Comparison of ENCODE assay signal across 28 cellular contexts in genomic region chr12:6888360-6888759, GRCh38. TPM values are rescaled to one million over a fixed set of nuclear protein-coding genes. Genes with fewer than 3 reads are reported as not detected.
DNase-seq lines count a peak whose midpoint lies in the region; ATAC-seq, FAIRE-seq and TF ChIP-seq lines count a peak whose summit lies in the region.
"Had no signal": no experiment of that assay in that cellular context is flagged by ENCODE, and none has a peak within 500 bp of the region (broad histone marks: within the 10 kb centered on the region; RNA-seq: fewer than 3 reads in every experiment).

No MANE protein-coding gene starts in this region.

- H3K4me3 ChIP-seq in HepG2 (replicated peaks in 1 of 3; ENCODE audit: insufficient read depth in 1 of 3, low read depth in 2 of 3, low read length in 3 of 3) (no peak overlapping the region), right lobe of liver (no peak overlapping the region), iPS-20b (ENCODE audit: low read length) (no peak overlapping the region), mesenchymal stem cell (ENCODE audit: insufficient read depth in 1 of 2, low read depth in 1 of 2, low read length in 2 of 2) (no peak overlapping the region)
- H3K4me3 ChIP-seq: esophagus muscularis mucosa had no signal

- H3K27me3 Mint-ChIP-seq in WTC11 (ENCODE audit: low read depth) = no peaks in the 10 kb centered on the region
- H3K27me3 Mint-ChIP-seq: activated naive CD8-positive, alpha-beta T cell treated with anti-CD3 and anti-CD28 coated beads, Interleukin-2, amount 50 U/mL, for 24 hours; effector memory CD8-positive, alpha-beta T cell; naive thymus-derived CD4-positive, alpha-beta T cell; stimulated activated memory B cell treated with anti-CD40 and anti-IgM and Interleukin-4, amounts not matched to agents 10 μg/mL and 1 μg/mL and 100 μg/mL, for 72 hours had no signal

- CTCF ChIA-PET in HepG2 (lab: Yijun Ruan, JAX; ENCODE audit: low intra/inter-chr PET ratio, low total read pairs) = no interaction called here
- CTCF ChIA-PET in WTC11 (lab: Charles Lee) = interaction anchor here (2.2 kb wide), 1 partner anchor 16 kb away, joined by 15 read pairs; the partner anchor contains the start of gene SPSB2

- in situ Hi-C loops in HepG2 (cut with HindIII; ENCODE audit: extremely low pct_ligation_motif_present, low pct_unique_long_range_greater_than_20kb) = no loop called here

- POLR2A ChIA-PET in HepG2 (lab: Yijun Ruan, JAX) (interaction anchor here (1.8 to 3.0 kb wide), 2 partner anchors 16 to 55 kb away, joined by 4 to 25 read pairs; partner anchors contain the start of genes C12orf57, RNU7-1 and SPSB2), WTC11 (lab: Charles Lee) (no interaction called here)

- peak overlapping the region; percentile 61 for H3K27ac Mint-ChIP-seq in WTC11
- H3K27ac Mint-ChIP-seq: activated naive CD8-positive, alpha-beta T cell treated with anti-CD3 and anti-CD28 coated beads, Interleukin-2, amount 50 U/mL, for 24 hours; effector memory CD8-positive, alpha-beta T cell; stimulated activated memory B cell treated with anti-CD40 and anti-IgM and Interleukin-4, amounts not matched to agents 10 μg/mL and 1 μg/mL and 100 μg/mL, for 72 hours had no signal

- no peak overlapping the region for H3K14ac ChIP-seq in mesenchymal stem cell (ENCODE audit: low read length in 2 of 2)

- H2BK15ac ChIP-seq in mesenchymal stem cell (ENCODE audit: low read depth, poor library complexity, severe bottlenecking) = no peak overlapping the region

- no peak overlapping the region for H2BK12ac ChIP-seq in mesenchymal stem cell (ENCODE audit: low read length in 2 of 2)

- no peak overlapping the region for H2BK120ac ChIP-seq in mesenchymal stem cell (ENCODE audit: low read depth, low read length)

- intact Hi-C loops in HepG2 (cut with micrococcal nuclease; ENCODE audit: unreplicated experiment) = no loop called here
- intact Hi-C loops in right lobe of liver (cut with DNase I) = no loop called here

- no peak for TF ChIP-seq RAD21 in HepG2 (CRISPR knock-in tag; IDR thresholded peaks at IDR 0.05)

- H3K36me3 ChIP-seq in HepG2 (replicated peaks in 1 of 2; ENCODE audit: control insufficient read depth in 1 of 2, insufficient read depth in 2 of 2, low read length in 2 of 2) (peaks cover 0 to 1% of the 10 kb centered on the region in 2 experiments; a peak in 2 of 5 replicates), right lobe of liver (peaks cover 0 to 8% (median 0%) of the 10 kb centered on the region in 4 donors), iPS-20b (ENCODE audit: insufficient read depth, low read depth, low read length) (peaks cover 16% of the 10 kb centered on the region), mesenchymal stem cell (ENCODE audit: control insufficient read depth in 1 of 2, insufficient read depth in 2 of 2, low read depth in 1 of 2, low read length in 2 of 2) (peaks cover 15 to 24% of the 10 kb centered on the region in 2 experiments)

- TF ChIP-seq EP300 in HepG2 (IDR thresholded peaks at IDR 0.05; ENCODE audit: low read depth in 2 of 2, low read length in 2 of 2) (no peak), HepG2 (CRISPR knock-in tag; IDR thresholded peaks at IDR 0.05; ENCODE audit: borderline replicate concordance) (no peak)

- H3K4ac ChIP-seq in mesenchymal stem cell (ENCODE audit: low read depth in 1 of 2, low read length in 2 of 2) = no peak overlapping the region

- no peak for TF ChIP-seq CTCF in HepG2 (CRISPR knock-in tag; IDR thresholded peaks at IDR 0.05)
- no peak for TF ChIP-seq CTCF in right lobe of liver (IDR thresholded peaks at IDR 0.05)
- TF ChIP-seq CTCF in WTC11 (IDR thresholded peaks at IDR 0.05) = no peak

- no peaks in the 10 kb centered on the region; a peak in 1 of 5 replicates for H3K27me3 ChIP-seq in HepG2 (ENCODE audit: control insufficient read depth in 1 of 2, insufficient read depth in 2 of 2, low read length in 2 of 2)
- H3K27me3 ChIP-seq in right lobe of liver = no peaks in the 10 kb centered on the region
- no peaks in the 10 kb centered on the region for H3K27me3 ChIP-seq in iPS-20b (ENCODE audit: insufficient read depth, low read length)
- H3K27me3 ChIP-seq in mesenchymal stem cell (ENCODE audit: control insufficient read depth in 1 of 2, insufficient read depth in 1 of 2, low read length in 2 of 2) = no peaks in the 10 kb centered on the region
- H3K27me3 ChIP-seq: esophagus muscularis mucosa had no signal

- H3K79me2 ChIP-seq in HepG2 (ENCODE audit: insufficient read depth, low read length) = no peaks in the 10 kb centered on the region

- H3K4me1 Mint-ChIP-seq in WTC11 = peaks cover 48% of the 10 kb centered on the region

- BruUV-seq in HepG2 (replicated peaks; lab: Mats Ljungman, UMichigan) = no TSS peak

- H3K27ac ChIP-seq in HepG2 (ENCODE audit: extremely low read length, insufficient read depth, low read length) (peak overlapping the region; percentile 19), right lobe of liver (no peak overlapping the region), iPS-20b (ENCODE audit: low read length) (peak overlapping the region; percentile 8), mesenchymal stem cell (ENCODE audit: low read length, poor library complexity, severe bottlenecking) (no peak overlapping the region)
- H3K27ac ChIP-seq: esophagus muscularis mucosa, KMS-11 had no signal

- H4K8ac ChIP-seq in mesenchymal stem cell (ENCODE audit: low read length) = no peak overlapping the region

- ATAC-seq in HepG2 (no peak), right lobe of liver (no peak), WTC11 (no peak), HG03457 (IDR thresholded peaks at IDR 0.05; ENCODE audit: unreplicated experiment) (no peak), HG03442 (IDR thresholded peaks at IDR 0.05; ENCODE audit: unreplicated experiment) (no peak)
- ATAC-seq: activated naive CD8-positive, alpha-beta T cell treated with anti-CD3 and anti-CD28 coated beads, Interleukin-2, amount 50 U/mL, for 24 hours; effector memory CD8-positive, alpha-beta T cell; naive thymus-derived CD4-positive, alpha-beta T cell; stimulated activated memory B cell treated with anti-CD40 and anti-IgM and Interleukin-4, amounts not matched to agents 10 μg/mL and 1 μg/mL and 100 μg/mL, for 72 hours had no signal

- H3K23ac ChIP-seq in mesenchymal stem cell (ENCODE audit: low read length in 2 of 2) = no peak overlapping the region

- H3K9me3 ChIP-seq in HepG2 (ENCODE audit: low read length) (no peaks in the 10 kb centered on the region), right lobe of liver (no peaks in the 10 kb centered on the region), iPS-20b (ENCODE audit: insufficient read depth, low read depth, low read length) (no peaks in the 10 kb centered on the region), mesenchymal stem cell (ENCODE audit: control insufficient read depth, low read length) (no peaks in the 10 kb centered on the region)
- H3K9me3 ChIP-seq: esophagus muscularis mucosa had no signal

- no peak for DNase-seq in HepG2 (ENCODE audit: low spot score)
- DNase-seq in right lobe of liver = no peak
- no peak for DNase-seq in WTC11 (ENCODE audit: low spot score)
- no peak for DNase-seq in mesenchymal stem cell
- DNase-seq in COLO829 (ENCODE audit: low spot score) = no peak
- DNase-seq: activated CD4-positive, alpha-beta T cell treated with anti-CD3 and anti-CD28 coated beads, Interleukin-2, amount 50 U/mL, for 1 hour; activated naive CD4-positive, alpha-beta T cell; activated naive CD8-positive, alpha-beta T cell treated with anti-CD3 and anti-CD28 coated beads, Interleukin-2, amount 50 U/mL, for 24 hours; central memory CD4-positive, alpha-beta T cell; cortex of kidney; DMS79 treated with DMSO at 0.1 percent for 48 hours; effector memory CD8-positive, alpha-beta T cell; foreskin fibroblast; GDM1; head of caudate nucleus; MM.1S; naive thymus-derived CD4-positive, alpha-beta T cell; NCI-H1105 treated with DMSO at 0.1 percent for 48 hours; NCI-H187 treated with DMSO at 0.1 percent for 48 hours; NCI-H510A treated with DMSO at 0.1 percent for 48 hours; substantia nigra had no signal

- no peak overlapping the region for H3K18ac ChIP-seq in mesenchymal stem cell (ENCODE audit: low read depth in 1 of 2, low read length in 2 of 2)

- TF ChIP-seq POLR2A in HepG2 (IDR thresholded peaks at IDR 0.05; ENCODE audit: insufficient read depth in 1 of 2, low read depth in 2 of 2, low read length in 2 of 2) = no peak
- no peak for TF ChIP-seq POLR2A in right lobe of liver (IDR thresholded peaks at IDR 0.05)

- H3K79me1 ChIP-seq in mesenchymal stem cell (replicated peaks; ENCODE audit: low read length, poor library complexity, severe bottlenecking) = peaks cover 6% of the 10 kb centered on the region

- H3K9me3 Mint-ChIP-seq in WTC11 = no peaks in the 10 kb centered on the region
- H3K9me3 Mint-ChIP-seq: activated naive CD8-positive, alpha-beta T cell treated with anti-CD3 and anti-CD28 coated beads, Interleukin-2, amount 50 U/mL, for 24 hours; effector memory CD8-positive, alpha-beta T cell; naive thymus-derived CD4-positive, alpha-beta T cell; stimulated activated memory B cell treated with anti-CD40 and anti-IgM and Interleukin-4, amounts not matched to agents 10 μg/mL and 1 μg/mL and 100 μg/mL, for 72 hours had no signal

- FAIRE-seq in HepG2 (lab: Jason Lieb, UNC) = no peak
- FAIRE-seq: astrocyte had no signal

- no peak overlapping the region for H2AK5ac ChIP-seq in mesenchymal stem cell (ENCODE audit: low read length, severe bottlenecking)

- H2BK5ac ChIP-seq in mesenchymal stem cell (ENCODE audit: low read depth, low read length, poor library complexity, severe bottlenecking) = no peak overlapping the region

- peaks cover 54% of the 10 kb centered on the region for H3K4me1 ChIP-seq in HepG2 (ENCODE audit: insufficient read depth, low read length)
- peaks cover 0 to 27% (median 2%) of the 10 kb centered on the region in 4 donors for H3K4me1 ChIP-seq in right lobe of liver
- H3K4me1 ChIP-seq in iPS-20b (ENCODE audit: insufficient read depth, low read length) = peaks cover 20% of the 10 kb centered on the region
- peaks cover 12% of the 10 kb centered on the region for H3K4me1 ChIP-seq in mesenchymal stem cell (ENCODE audit: control insufficient read depth, insufficient read depth, low read depth, low read length)

- H3K4me2 ChIP-seq in HepG2 (ENCODE audit: low read depth, low read length) = no peak overlapping the region
- no peak overlapping the region for H3K4me2 ChIP-seq in mesenchymal stem cell (ENCODE audit: low read length, poor library complexity, severe bottlenecking)
- H3K4me2 ChIP-seq: KMS-11 had no signal

- H2AFZ ChIP-seq in HepG2 (ENCODE audit: low read length) (no peak overlapping the region), mesenchymal stem cell (ENCODE audit: low read depth, low read length) (no peak overlapping the region)

- H3K36me3 Mint-ChIP-seq in WTC11 = peaks cover 7% of the 10 kb centered on the region; the same call in 1 of the 2 replicates
- H3K36me3 Mint-ChIP-seq: stimulated activated memory B cell treated with anti-CD40 and anti-IgM and Interleukin-4, amounts not matched to agents 10 μg/mL and 1 μg/mL and 100 μg/mL, for 72 hours had no signal

- no peaks in the 10 kb centered on the region for H4K20me1 ChIP-seq in HepG2 (ENCODE audit: insufficient read depth, low read length)

- no peak overlapping the region for H4K91ac ChIP-seq in mesenchymal stem cell (ENCODE audit: low read length)

- H3K9ac ChIP-seq in HepG2 (ENCODE audit: insufficient read depth, low read depth, low read length) (no peak overlapping the region), iPS-20b (ENCODE audit: low read depth, low read length) (no peak overlapping the region), mesenchymal stem cell (ENCODE audit: low read length) (no peak overlapping the region)
- H3K9ac ChIP-seq: KMS-11 had no signal

- H3K4me3 Mint-ChIP-seq in WTC11 = no peak overlapping the region
- H3K4me3 Mint-ChIP-seq: activated naive CD8-positive, alpha-beta T cell treated with anti-CD3 and anti-CD28 coated beads, Interleukin-2, amount 50 U/mL, for 24 hours; effector memory CD8-positive, alpha-beta T cell; naive thymus-derived CD4-positive, alpha-beta T cell; stimulated activated memory B cell treated with anti-CD40 and anti-IgM and Interleukin-4, amounts not matched to agents 10 μg/mL and 1 μg/mL and 100 μg/mL, for 72 hours had no signal

- 90% methylated on average over 2 of the region's 2 CpGs for WGBS in HepG2 (ENCODE audit: low lambda C conversion rate)
- WGBS in right lobe of liver (ENCODE audit: insufficient coverage, low coverage, low lambda C conversion rate, missing lambda C conversion rate) = 86% methylated on average over 1 of the region's 2 CpGs
- WGBS in mesenchymal stem cell = 91% methylated on average over 2 of the region's 2 CpGs

RNA-seq across cellular contexts. Expression of gene SPSB2, which starts 15.3 kb away (rescaled TPM):
- total RNA-seq in HepG2 (2016; rRNA removed; fragmentation: Illumina TruSeq; extraction: Trizol) (4.0 and 6.2 TPM in 2 replicates), right lobe of liver (1 to 10 TPM; 1.7 to 5.3 (median 3.6) TPM), WTC11 (2021) (21.2 to 25.5 TPM (median 22.7 TPM) in 3 replicates)
- total RNA-seq in HepG2 (2016; cell fraction: cytosol; rRNA removed; fragmentation: Illumina TruSeq; extraction: Trizol; ENCODE audit: low read depth) = 2.5 and 2.9 TPM in 2 replicates
- 4.0 and 5.3 TPM in 2 replicates for total RNA-seq in HepG2 (2016; cell fraction: insoluble cytoplasmic fraction; rRNA removed; fragmentation: Illumina TruSeq; extraction: Trizol)
- total RNA-seq in HepG2 (2016; cell fraction: membrane; rRNA removed; fragmentation: Illumina TruSeq; extraction: Trizol) = 3.2 and 4.9 TPM in 2 replicates
- total RNA-seq in HepG2 (2016; cell fraction: nucleus; rRNA removed; fragmentation: Illumina TruSeq; extraction: Trizol) = 4.0 and 4.3 TPM in 2 replicates
- 1.9 and 2.0 TPM in 2 replicates for polyA plus RNA-seq in HepG2 (2011; rRNA removed)
- polyA plus RNA-seq in HepG2 (2011; cell fraction: cytosol; rRNA removed) = 1.8 and 2.4 TPM in 2 replicates
- 2.1 and 2.8 TPM in 2 replicates for polyA plus RNA-seq in HepG2 (2011; cell fraction: nucleus; rRNA removed)
- polyA plus RNA-seq in HepG2 (2012) = 1.7 and 2.0 TPM in 2 replicates
- 2.0 and 2.2 TPM in 2 replicates for polyA plus RNA-seq in HepG2 (2016; cell fraction: cytosol; fragmentation: Illumina TruSeq; extraction: Trizol; ENCODE audit: low read depth)
- 4.2 and 5.3 TPM in 2 replicates for polyA plus RNA-seq in HepG2 (2016; cell fraction: insoluble cytoplasmic fraction; fragmentation: Illumina TruSeq; extraction: Trizol; ENCODE audit: low read depth)
- polyA plus RNA-seq in HepG2 (2016; cell fraction: membrane; fragmentation: Illumina TruSeq; extraction: Trizol; ENCODE audit: low read depth) = 2.5 and 2.9 TPM in 2 replicates
- polyA plus RNA-seq in HepG2 (2016; cell fraction: nucleus; fragmentation: Illumina TruSeq; extraction: Trizol; ENCODE audit: insufficient read depth, low read depth) = 7.1 and 7.6 TPM in 2 replicates
- 2.3 and 4.3 TPM in 2 replicates for polyA minus RNA-seq in HepG2 (2011; rRNA and poly(A)+ RNA removed; ENCODE audit: low replicate concordance)
- 0.97 TPM in 1 of 2 replicates, not detected in the other for polyA minus RNA-seq in HepG2 (2011; cell fraction: cytosol; rRNA and poly(A)+ RNA removed)
- 1.7 and 4.4 TPM in 2 replicates for polyA minus RNA-seq in HepG2 (2011; cell fraction: nucleus; rRNA and poly(A)+ RNA removed)
- 6.3 TPM for polyA plus RNA-seq in mesenchymal stem cell (2013, experiment 1 of 2)
- polyA plus RNA-seq in mesenchymal stem cell (2013, experiment 2 of 2) = 6.7 TPM

RNA-seq across cellular contexts. Expression of gene LRRC23, which starts 16.3 kb away (rescaled TPM):
- total RNA-seq in HepG2 (2016; rRNA removed; fragmentation: Illumina TruSeq; extraction: Trizol) (6.0 and 6.7 TPM in 2 replicates), right lobe of liver (1 to 10 TPM in 5 of 6 experiments, under 1 TPM in 1; 0.93 to 4.3 (median 2.6) TPM), WTC11 (2021) (3.1 to 5.3 TPM (median 4.9 TPM) in 3 replicates)
- total RNA-seq in HepG2 (2016; cell fraction: cytosol; rRNA removed; fragmentation: Illumina TruSeq; extraction: Trizol; ENCODE audit: low read depth) = 2.5 and 3.3 TPM in 2 replicates
- 5.1 and 7.7 TPM in 2 replicates for total RNA-seq in HepG2 (2016; cell fraction: insoluble cytoplasmic fraction; rRNA removed; fragmentation: Illumina TruSeq; extraction: Trizol)
- 5.0 and 6.0 TPM in 2 replicates for total RNA-seq in HepG2 (2016; cell fraction: membrane; rRNA removed; fragmentation: Illumina TruSeq; extraction: Trizol)
- total RNA-seq in HepG2 (2016; cell fraction: nucleus; rRNA removed; fragmentation: Illumina TruSeq; extraction: Trizol) = 4.0 and 5.4 TPM in 2 replicates
- 6.2 and 7.8 TPM in 2 replicates for polyA plus RNA-seq in HepG2 (2011; rRNA removed)
- 5.2 TPM in 2 replicates for polyA plus RNA-seq in HepG2 (2011; cell fraction: cytosol; rRNA removed)
- 14.3 and 20.8 TPM in 2 replicates for polyA plus RNA-seq in HepG2 (2011; cell fraction: nucleus; rRNA removed)
- 5.3 and 6.9 TPM in 2 replicates for polyA plus RNA-seq in HepG2 (2012)
- 3.0 and 3.1 TPM in 2 replicates for polyA plus RNA-seq in HepG2 (2016; cell fraction: cytosol; fragmentation: Illumina TruSeq; extraction: Trizol; ENCODE audit: low read depth)
- 6.4 and 8.2 TPM in 2 replicates for polyA plus RNA-seq in HepG2 (2016; cell fraction: insoluble cytoplasmic fraction; fragmentation: Illumina TruSeq; extraction: Trizol; ENCODE audit: low read depth)
- 5.2 TPM in 2 replicates for polyA plus RNA-seq in HepG2 (2016; cell fraction: membrane; fragmentation: Illumina TruSeq; extraction: Trizol; ENCODE audit: low read depth)
- 7.8 and 11.0 TPM in 2 replicates for polyA plus RNA-seq in HepG2 (2016; cell fraction: nucleus; fragmentation: Illumina TruSeq; extraction: Trizol; ENCODE audit: insufficient read depth, low read depth)
- 5.6 and 8.7 TPM in 2 replicates for polyA minus RNA-seq in HepG2 (2011; rRNA and poly(A)+ RNA removed; ENCODE audit: low replicate concordance)
- polyA minus RNA-seq in HepG2 (2011; cell fraction: cytosol; rRNA and poly(A)+ RNA removed) = 1.3 and 2.2 TPM in 2 replicates
- 9.1 and 14.9 TPM in 2 replicates for polyA minus RNA-seq in HepG2 (2011; cell fraction: nucleus; rRNA and poly(A)+ RNA removed)
- 6.1 TPM for polyA plus RNA-seq in mesenchymal stem cell (2013, experiment 1 of 2)
- 6.3 TPM for polyA plus RNA-seq in mesenchymal stem cell (2013, experiment 2 of 2)

RNA-seq across cellular contexts. Expression of gene TPI1, which starts 21.0 kb away (rescaled TPM):
- total RNA-seq in HepG2 (2016; rRNA removed; fragmentation: Illumina TruSeq; extraction: Trizol) (945 and 1,237 TPM in 2 replicates), right lobe of liver (100 to 1,000 TPM; 265 to 400 (median 331) TPM), WTC11 (2021) (1,045 to 1,242 TPM (median 1,195 TPM) in 3 replicates)
- total RNA-seq in HepG2 (2016; cell fraction: cytosol; rRNA removed; fragmentation: Illumina TruSeq; extraction: Trizol; ENCODE audit: low read depth) = 140 and 155 TPM in 2 replicates
- total RNA-seq in HepG2 (2016; cell fraction: insoluble cytoplasmic fraction; rRNA removed; fragmentation: Illumina TruSeq; extraction: Trizol) = 973 and 1,308 TPM in 2 replicates
- total RNA-seq in HepG2 (2016; cell fraction: membrane; rRNA removed; fragmentation: Illumina TruSeq; extraction: Trizol) = 225 and 227 TPM in 2 replicates
- 304 and 321 TPM in 2 replicates for total RNA-seq in HepG2 (2016; cell fraction: nucleus; rRNA removed; fragmentation: Illumina TruSeq; extraction: Trizol)
- polyA plus RNA-seq in HepG2 (2011; rRNA removed) = 2,303 and 2,535 TPM in 2 replicates
- polyA plus RNA-seq in HepG2 (2011; cell fraction: cytosol; rRNA removed) = 2,411 and 2,863 TPM in 2 replicates
- polyA plus RNA-seq in HepG2 (2011; cell fraction: nucleus; rRNA removed) = 791 and 898 TPM in 2 replicates
- polyA plus RNA-seq in HepG2 (2012) = 761 and 831 TPM in 2 replicates
- 144 and 145 TPM in 2 replicates for polyA plus RNA-seq in HepG2 (2016; cell fraction: cytosol; fragmentation: Illumina TruSeq; extraction: Trizol; ENCODE audit: low read depth)
- 1,111 and 1,213 TPM in 2 replicates for polyA plus RNA-seq in HepG2 (2016; cell fraction: insoluble cytoplasmic fraction; fragmentation: Illumina TruSeq; extraction: Trizol; ENCODE audit: low read depth)
- 192 and 205 TPM in 2 replicates for polyA plus RNA-seq in HepG2 (2016; cell fraction: membrane; fragmentation: Illumina TruSeq; extraction: Trizol; ENCODE audit: low read depth)
- polyA plus RNA-seq in HepG2 (2016; cell fraction: nucleus; fragmentation: Illumina TruSeq; extraction: Trizol; ENCODE audit: insufficient read depth, low read depth) = 439 and 458 TPM in 2 replicates
- polyA minus RNA-seq in HepG2 (2011; rRNA and poly(A)+ RNA removed; ENCODE audit: low replicate concordance) = 3,388 and 3,474 TPM in 2 replicates
- polyA minus RNA-seq in HepG2 (2011; cell fraction: cytosol; rRNA and poly(A)+ RNA removed) = 607 and 618 TPM in 2 replicates
- 242 and 287 TPM in 2 replicates for polyA minus RNA-seq in HepG2 (2011; cell fraction: nucleus; rRNA and poly(A)+ RNA removed)
- polyA plus RNA-seq in mesenchymal stem cell (2013, experiment 1 of 2) = 589 TPM
- polyA plus RNA-seq in mesenchymal stem cell (2013, experiment 2 of 2) = 572 TPM

RNA-seq across cellular contexts. Expression of gene ENO2, which starts 26.0 kb away (rescaled TPM):
- total RNA-seq in HepG2 (2016; rRNA removed; fragmentation: Illumina TruSeq; extraction: Trizol) (15.9 and 19.3 TPM in 2 replicates), right lobe of liver (1 to 10 TPM; 1.1 to 9.3 (median 2.0) TPM), WTC11 (2021) (118 to 170 TPM (median 165 TPM) in 3 replicates)
- 5.8 and 6.3 TPM in 2 replicates for total RNA-seq in HepG2 (2016; cell fraction: cytosol; rRNA removed; fragmentation: Illumina TruSeq; extraction: Trizol; ENCODE audit: low read depth)
- 12.7 and 19.8 TPM in 2 replicates for total RNA-seq in HepG2 (2016; cell fraction: insoluble cytoplasmic fraction; rRNA removed; fragmentation: Illumina TruSeq; extraction: Trizol)
- total RNA-seq in HepG2 (2016; cell fraction: membrane; rRNA removed; fragmentation: Illumina TruSeq; extraction: Trizol) = 7.9 and 8.5 TPM in 2 replicates
- total RNA-seq in HepG2 (2016; cell fraction: nucleus; rRNA removed; fragmentation: Illumina TruSeq; extraction: Trizol) = 21.7 and 25.4 TPM in 2 replicates
- polyA plus RNA-seq in HepG2 (2011; rRNA removed) = 136 and 144 TPM in 2 replicates
- polyA plus RNA-seq in HepG2 (2011; cell fraction: cytosol; rRNA removed) = 105 and 112 TPM in 2 replicates
- 451 and 486 TPM in 2 replicates for polyA plus RNA-seq in HepG2 (2011; cell fraction: nucleus; rRNA removed)
- polyA plus RNA-seq in HepG2 (2012) = 102 and 116 TPM in 2 replicates
- polyA plus RNA-seq in HepG2 (2016; cell fraction: cytosol; fragmentation: Illumina TruSeq; extraction: Trizol; ENCODE audit: low read depth) = 3.6 and 3.8 TPM in 2 replicates
- 18.2 and 20.1 TPM in 2 replicates for polyA plus RNA-seq in HepG2 (2016; cell fraction: insoluble cytoplasmic fraction; fragmentation: Illumina TruSeq; extraction: Trizol; ENCODE audit: low read depth)
- 7.1 and 7.2 TPM in 2 replicates for polyA plus RNA-seq in HepG2 (2016; cell fraction: membrane; fragmentation: Illumina TruSeq; extraction: Trizol; ENCODE audit: low read depth)
- polyA plus RNA-seq in HepG2 (2016; cell fraction: nucleus; fragmentation: Illumina TruSeq; extraction: Trizol; ENCODE audit: insufficient read depth, low read depth) = 89.6 and 99.9 TPM in 2 replicates
- polyA minus RNA-seq in HepG2 (2011; rRNA and poly(A)+ RNA removed; ENCODE audit: low replicate concordance) = 23.5 and 92.8 TPM in 2 replicates
- polyA minus RNA-seq in HepG2 (2011; cell fraction: cytosol; rRNA and poly(A)+ RNA removed) = 35.6 and 39.9 TPM in 2 replicates
- polyA minus RNA-seq in HepG2 (2011; cell fraction: nucleus; rRNA and poly(A)+ RNA removed) = 44.7 and 52.6 TPM in 2 replicates
- polyA plus RNA-seq in mesenchymal stem cell (2013, experiment 1 of 2) = 22.7 TPM
- polyA plus RNA-seq in mesenchymal stem cell (2013, experiment 2 of 2) = 20.2 TPM

RNA-seq across cellular contexts. Expression of gene USP5, which starts 36.4 kb away (rescaled TPM):
- total RNA-seq in HepG2 (2016; rRNA removed; fragmentation: Illumina TruSeq; extraction: Trizol) (53.4 and 56.0 TPM in 2 replicates), right lobe of liver (10 to 100 TPM; 38.2 to 59.5 (median 42.6) TPM), WTC11 (2021) (141 to 158 TPM (median 149 TPM) in 3 replicates)
- total RNA-seq in HepG2 (2016; cell fraction: cytosol; rRNA removed; fragmentation: Illumina TruSeq; extraction: Trizol; ENCODE audit: low read depth) = 5.2 and 5.4 TPM in 2 replicates
- total RNA-seq in HepG2 (2016; cell fraction: insoluble cytoplasmic fraction; rRNA removed; fragmentation: Illumina TruSeq; extraction: Trizol) = 45.2 and 58.2 TPM in 2 replicates
- total RNA-seq in HepG2 (2016; cell fraction: membrane; rRNA removed; fragmentation: Illumina TruSeq; extraction: Trizol) = 10.8 and 12.8 TPM in 2 replicates
- 32.6 and 33.8 TPM in 2 replicates for total RNA-seq in HepG2 (2016; cell fraction: nucleus; rRNA removed; fragmentation: Illumina TruSeq; extraction: Trizol)
- polyA plus RNA-seq in HepG2 (2011; rRNA removed) = 39.6 and 42.8 TPM in 2 replicates
- polyA plus RNA-seq in HepG2 (2011; cell fraction: cytosol; rRNA removed) = 27.0 and 32.1 TPM in 2 replicates
- polyA plus RNA-seq in HepG2 (2011; cell fraction: nucleus; rRNA removed) = 68.8 and 89.3 TPM in 2 replicates
- polyA plus RNA-seq in HepG2 (2012) = 27.9 and 33.1 TPM in 2 replicates
- 4.2 and 4.5 TPM in 2 replicates for polyA plus RNA-seq in HepG2 (2016; cell fraction: cytosol; fragmentation: Illumina TruSeq; extraction: Trizol; ENCODE audit: low read depth)
- polyA plus RNA-seq in HepG2 (2016; cell fraction: insoluble cytoplasmic fraction; fragmentation: Illumina TruSeq; extraction: Trizol; ENCODE audit: low read depth) = 34.9 and 45.9 TPM in 2 replicates
- polyA plus RNA-seq in HepG2 (2016; cell fraction: membrane; fragmentation: Illumina TruSeq; extraction: Trizol; ENCODE audit: low read depth) = 7.6 and 9.6 TPM in 2 replicates
- polyA plus RNA-seq in HepG2 (2016; cell fraction: nucleus; fragmentation: Illumina TruSeq; extraction: Trizol; ENCODE audit: insufficient read depth, low read depth) = 58.8 and 61.0 TPM in 2 replicates
- 91.2 and 159 TPM in 2 replicates for polyA minus RNA-seq in HepG2 (2011; rRNA and poly(A)+ RNA removed; ENCODE audit: low replicate concordance)
- 29.6 and 30.0 TPM in 2 replicates for polyA minus RNA-seq in HepG2 (2011; cell fraction: cytosol; rRNA and poly(A)+ RNA removed)
- polyA minus RNA-seq in HepG2 (2011; cell fraction: nucleus; rRNA and poly(A)+ RNA removed) = 21.5 and 25.2 TPM in 2 replicates
- polyA plus RNA-seq in mesenchymal stem cell (2013, experiment 1 of 2) = 77.2 TPM
- polyA plus RNA-seq in mesenchymal stem cell (2013, experiment 2 of 2) = 74.0 TPM

Comparison
In these comparisons a context has a peak if more than half of its experiments do, and no peak if none do; other contexts are left out.
1. H3K27ac ChIP-seq: peak in HepG2 (single experiment) and iPS-20b (single experiment); none in right lobe of liver (0 of 3) and mesenchymal stem cell (single experiment).